ENCODE assay signal across 11 cellular contexts in genomic region chr10:125083576-125083920, GRCh38.
DNase-seq lines count a peak whose midpoint lies in the region; ATAC-seq, FAIRE-seq and TF ChIP-seq lines count a peak whose summit lies in the region.
"Had no signal": no experiment of that assay in that cellular context is flagged by ENCODE, and none has a peak within 500 bp of the region (broad histone marks: within the 10 kb centered on the region; RNA-seq: fewer than 3 reads in every experiment).

No MANE protein-coding gene starts in this region.

- peak overlapping the region; percentile 26 to 56 for H3K27ac ChIP-seq in lung (ENCODE audit: low read depth in 1 of 2, low read length in 1 of 2)
- H3K27ac ChIP-seq in prostate gland: no peak overlapping the region

- no peaks in the 10 kb centered on the region for H3K9me3 Mint-ChIP-seq in endothelial cell (ENCODE audit: unreplicated experiment)
- H3K9me3 Mint-ChIP-seq: activated naive CD8-positive, alpha-beta T cell treated with anti-CD3 and anti-CD28 coated beads for 36 hours had no signal

- TF ChIP-seq POLR2A in prostate gland (IDR thresholded peaks at IDR 0.05): no peak

- peak; percentile 48 for DNase-seq in Right ventricle myocardium superior
- DNase-seq in cardiac septum (ENCODE audit: low spot score): no peak
- no peak for DNase-seq in endothelial cell (ENCODE audit: low spot score)
- DNase-seq in lung (ENCODE audit: low spot score): no peak
- no peak for DNase-seq in prostate gland (ENCODE audit: low spot score)
- no peak for DNase-seq in GM19239 (ENCODE audit: insufficient read length, low spot score)
- DNase-seq: activated naive CD8-positive, alpha-beta T cell treated with anti-CD3 and anti-CD28 coated beads for 36 hours; nucleus accumbens had no signal

- no peak for FAIRE-seq in GM19239 (lab: Jason Lieb, UNC)
- FAIRE-seq: GM12891 had no signal

- H3K4me3 ChIP-seq in lung: no peak overlapping the region
- no peak overlapping the region for H3K4me3 ChIP-seq in prostate gland

- H3K9me3 ChIP-seq in lung (ENCODE audit: control insufficient read depth in 2 of 2, insufficient read depth in 1 of 2, low read length in 1 of 2) (no peaks in the 10 kb centered on the region), prostate gland (no peaks in the 10 kb centered on the region)

- H3K4me1 ChIP-seq in lung (ENCODE audit: control insufficient read depth in 2 of 2, insufficient read depth in 2 of 2, low read length in 2 of 2) (peaks cover 11 to 25% of the 10 kb centered on the region in 2 donors), prostate gland (replicated peaks) (peaks cover 7% of the 10 kb centered on the region)

- TF ChIP-seq CTCF in endothelial cell (IDR thresholded peaks at IDR 0.05; ENCODE audit: unreplicated experiment) (no peak), lung (IDR thresholded peaks at IDR 0.05; ENCODE audit: control extremely low read depth, extremely low read depth) (no peak), prostate gland (IDR thresholded peaks at IDR 0.05) (no peak)

- peak overlapping the region; percentile 31 for H3K4me3 Mint-ChIP-seq in endothelial cell (ENCODE audit: unreplicated experiment)
- H3K4me3 Mint-ChIP-seq: activated naive CD8-positive, alpha-beta T cell treated with anti-CD3 and anti-CD28 coated beads for 36 hours had no signal

- H3K36me3 Mint-ChIP-seq in endothelial cell (ENCODE audit: low read depth, unreplicated experiment): peaks cover 20% of the 10 kb centered on the region
- H3K36me3 Mint-ChIP-seq: activated naive CD8-positive, alpha-beta T cell treated with anti-CD3 and anti-CD28 coated beads for 36 hours had no signal

- H3K27me3 ChIP-seq in lung (ENCODE audit: control insufficient read depth, insufficient read depth) (no peaks in the 10 kb centered on the region), prostate gland (replicated peaks; ENCODE audit: insufficient read depth) (no peaks in the 10 kb centered on the region)

- intact Hi-C loops in Right ventricle myocardium superior (cut with DNase I): no loop called here
- intact Hi-C loops in cardiac septum (cut with DNase I): loop anchor here (2.0 to 5.0 kb wide), 2 partner anchors 39 to 75 kb away; no protein-coding TSS in a partner anchor
- intact Hi-C loops in prostate gland (cut with DNase I): no loop called here

- peaks cover 23% of the 10 kb centered on the region for H3K4me1 Mint-ChIP-seq in endothelial cell (ENCODE audit: unreplicated experiment)
- H3K4me1 Mint-ChIP-seq: activated naive CD8-positive, alpha-beta T cell treated with anti-CD3 and anti-CD28 coated beads for 36 hours had no signal

- ATAC-seq in Right ventricle myocardium superior (ENCODE audit: poor library complexity) (no peak), lung (ENCODE audit: insufficient read depth, low FRiP score) (no peak), GM18511 (IDR thresholded peaks at IDR 0.05; ENCODE audit: unreplicated experiment) (no peak), GM21381 (IDR thresholded peaks at IDR 0.05; ENCODE audit: unreplicated experiment) (no peak)

- H3K27me3 Mint-ChIP-seq in endothelial cell (ENCODE audit: unreplicated experiment): peaks cover 6% of the 10 kb centered on the region
- H3K27me3 Mint-ChIP-seq: activated naive CD8-positive, alpha-beta T cell treated with anti-CD3 and anti-CD28 coated beads for 36 hours had no signal

- peaks cover 0 to 13% of the 10 kb centered on the region in 2 donors for H3K36me3 ChIP-seq in lung (ENCODE audit: control insufficient read depth in 2 of 2, insufficient read depth in 2 of 2, low read length in 2 of 2)
- H3K36me3 ChIP-seq in prostate gland: no peaks in the 10 kb centered on the region

- WGBS in lung, 2 donors: 81 to 91% methylated on average over 10 of the region's 10 CpGs
- WGBS in prostate gland: 64% methylated on average over 10 of the region's 10 CpGs

- H3K27ac Mint-ChIP-seq in endothelial cell (ENCODE audit: unreplicated experiment): peak overlapping the region; percentile 61
- H3K27ac Mint-ChIP-seq: activated naive CD8-positive, alpha-beta T cell treated with anti-CD3 and anti-CD28 coated beads for 36 hours had no signal

Comparison
In these comparisons a context has a peak if more than half of its experiments do, and no peak if none do; other contexts are left out.
1. H3K27ac ChIP-seq: peak in lung (2 of 2); none in prostate gland (0 of 2).